ENCODE assay signal across 16 cellular contexts in genomic region chr15:49978171-49978570, GRCh38.
"Had no signal": no experiment of that assay in that cellular context is flagged by ENCODE, and none has a peak within 500 bp of the region (broad histone marks: within the 10 kb centered on the region; RNA-seq: fewer than 3 reads in every experiment).

No MANE protein-coding gene starts in this region.

- FAIRE-seq: keratinocyte, urothelium cell line had no signal

- H3K27me3 ChIP-seq: gastrocnemius medialis, heart right ventricle, left lung, stomach had no signal

- H3K36me3 ChIP-seq: gastrocnemius medialis, left lung, lower lobe of right lung, stomach had no signal

- H3K4me1 ChIP-seq: gastrocnemius medialis, heart right ventricle, left lung, lower lobe of right lung, stomach had no signal

- H3K4me3 ChIP-seq: coronary artery, gastrocnemius medialis, heart right ventricle, left lung, lower lobe of right lung, skin epidermis, stomach had no signal

- DNase-seq: effector CD4-positive, alpha-beta T cell; gastrocnemius medialis; heart right ventricle; left lung; lower lobe of right lung; naive thymus-derived CD8-positive, alpha-beta T cell; posterior cingulate gyrus; stimulated activated CD4-positive, alpha-beta T cell treated with anti-CD3 and anti-CD28 coated beads, Interleukin-12 subunit alpha, Interleukin-12 subunit beta, amount 100 ng/mL, for 4 hours; stimulated activated naive CD4-positive, alpha-beta T cell; stomach; substantia nigra had no signal

- H3K9me3 ChIP-seq: gastrocnemius medialis, heart right ventricle, left lung, lower lobe of right lung, stomach had no signal

- ATAC-seq: gastrocnemius medialis; heart right ventricle; left lung; lower lobe of right lung; naive thymus-derived CD8-positive, alpha-beta T cell; sciatic nerve had no signal

- H3K27ac ChIP-seq: coronary artery, gastrocnemius medialis, heart right ventricle, left lung, lower lobe of right lung, skin epidermis, stomach had no signal
